ENCODE assay signal across 8 cellular contexts in genomic region chr12:113965951-113966797, GRCh38. TPM values are rescaled to one million over a fixed set of nuclear protein-coding genes. Genes with fewer than 3 reads are reported as not detected.
A peak's percentile ranks its signal among the peaks of the same experiment; 100 is the strongest.
DNase-seq lines count a peak whose midpoint lies in the region; ATAC-seq and TF ChIP-seq lines count a peak whose summit lies in the region.

RBM19 (minus strand) TSS chr12:113966325; CDS start chr12:113966227, 98 bp downstream.

- peak within 1 kb of the TSS; percentile 100 for H3K4me3 Mint-ChIP-seq in WTC11

- WGBS in smooth muscle cell (ENCODE audit: low lambda C conversion rate), result 2% methylated on average over 46 of the region's 46 CpGs

- peak; percentile 76 for TF ChIP-seq POLR2A in GM18951 (IDR thresholded peaks at IDR 0.05; ENCODE audit: extremely low read depth, insufficient read depth, insufficient read length)

- POLR2A ChIA-PET in WTC11 (lab: Charles Lee), result no interaction called here

- peaks cover 2% of the 10 kb centered on the region for H3K36me3 ChIP-seq in smooth muscle cell (ENCODE audit: low read depth)

- peak within 1 kb of the TSS; percentile 96 for H2AFZ ChIP-seq in smooth muscle cell (ENCODE audit: low read depth)

- H3K9me3 ChIP-seq in smooth muscle cell (replicated peaks; ENCODE audit: low read depth), result no peaks in the 10 kb centered on the region

- H3K9me3 Mint-ChIP-seq in WTC11, result no peaks in the 10 kb centered on the region

- DNase-seq in AG09319 (ENCODE audit: extremely low read depth, low read depth), result peak; percentile 94
- DNase-seq in NCI-H226, result peak; percentile 87
- DNase-seq in WTC11 (ENCODE audit: low spot score), result peak; percentile 98
- DNase-seq in cardiac fibroblast (ENCODE audit: low read depth in 2 of 2), result peak; percentile 98
- peak; percentile 100 for DNase-seq in iPS-NIHi7 (ENCODE audit: extremely low spot score)
- peak; percentile 91 for DNase-seq in smooth muscle cell (lab: John Stamatoyannopoulos, UW; ENCODE audit: unreplicated experiment)

- peaks cover 6% of the 10 kb centered on the region for H3K4me1 ChIP-seq in smooth muscle cell (ENCODE audit: low read depth)

- CTCF ChIA-PET in WTC11 (lab: Charles Lee), result interaction anchor here (0.6 to 2.3 kb wide), 24 partner anchors 9 to 671 kb away, joined by 3 to 26 read pairs (median 4); no protein-coding TSS in a partner anchor

- peak within 1 kb of the TSS; percentile 72 to 89 for H3K4me3 ChIP-seq in cardiac fibroblast (replicated peaks in 1 of 2; ENCODE audit: low read depth in 2 of 2, low read length in 2 of 2)
- H3K4me3 ChIP-seq in smooth muscle cell, result peak within 1 kb of the TSS; percentile 60

- H3K36me3 Mint-ChIP-seq in WTC11, result peaks cover 17% of the 10 kb centered on the region

- peak within 1 kb of the TSS; percentile 100 for H3K27ac Mint-ChIP-seq in WTC11

- peak within 1 kb of the TSS; percentile 96 for H3K4me2 ChIP-seq in smooth muscle cell

- H3K27ac ChIP-seq in smooth muscle cell (ENCODE audit: low read depth), result peak within 1 kb of the TSS; percentile 13

- H3K4me1 Mint-ChIP-seq in WTC11, result peaks cover 28% of the 10 kb centered on the region

- peak; percentile 96 for ATAC-seq in HG03196 (IDR thresholded peaks at IDR 0.05; ENCODE audit: unreplicated experiment)
- ATAC-seq in WTC11, result peak; percentile 99

- in situ Hi-C loops in GM18951 (cut with MboI; ENCODE audit: low sequenced_read_pairs, unreplicated experiment), result no loop called here

- no peaks in the 10 kb centered on the region for H3F3A ChIP-seq in smooth muscle cell (ENCODE audit: low read depth)

- H3K27me3 ChIP-seq in smooth muscle cell (ENCODE audit: low read depth), result peaks cover 10% of the 10 kb centered on the region

- H3K79me2 ChIP-seq in smooth muscle cell (ENCODE audit: low read depth), result peaks cover 9% of the 10 kb centered on the region

- H4K20me1 ChIP-seq in smooth muscle cell (ENCODE audit: low read depth), result no peaks in the 10 kb centered on the region

- TF ChIP-seq CTCF in AG09319 (IDR thresholded peaks at IDR 0.05; ENCODE audit: low read depth, low read length) (peak; percentile 97), WTC11 (IDR thresholded peaks at IDR 0.05) (peak; percentile 67), cardiac fibroblast (IDR thresholded peaks at IDR 0.05; ENCODE audit: low read depth, low read length) (peak; percentile 91), smooth muscle cell (IDR thresholded peaks at IDR 0.05; ENCODE audit: borderline replicate concordance, insufficient read depth, poor library complexity, severe bottlenecking) (peak; percentile 84)

- peak within 1 kb of the TSS; percentile 74 for H3K9ac ChIP-seq in smooth muscle cell (ENCODE audit: low read depth)

- H3K27me3 Mint-ChIP-seq in WTC11 (ENCODE audit: low read depth), result peaks cover 11% of the 10 kb centered on the region

TF ChIP-seq in WTC11, 78 proteins besides CTCF, POLR2A, EP300 and RAD21 (continues in another document):
- no peak for TF ChIP-seq TEAD4 (CRISPR knock-in tag; IDR thresholded peaks at IDR 0.05)
- TF ChIP-seq HMGXB4 (CRISPR knock-in tag; IDR thresholded peaks at IDR 0.05), result no peak
- no peak for TF ChIP-seq E2F1 (CRISPR knock-in tag; IDR thresholded peaks at IDR 0.05)
- no peak for TF ChIP-seq SOX15 (CRISPR knock-in tag; IDR thresholded peaks at IDR 0.05)
- peak; percentile 64; the same call in 1 of the 2 replicates for TF ChIP-seq MYBL2 (CRISPR knock-in tag; IDR thresholded peaks at IDR 0.05)
- no peak for TF ChIP-seq PRRX2 (CRISPR knock-in tag; IDR thresholded peaks at IDR 0.05)
- TF ChIP-seq, protein P1, sequence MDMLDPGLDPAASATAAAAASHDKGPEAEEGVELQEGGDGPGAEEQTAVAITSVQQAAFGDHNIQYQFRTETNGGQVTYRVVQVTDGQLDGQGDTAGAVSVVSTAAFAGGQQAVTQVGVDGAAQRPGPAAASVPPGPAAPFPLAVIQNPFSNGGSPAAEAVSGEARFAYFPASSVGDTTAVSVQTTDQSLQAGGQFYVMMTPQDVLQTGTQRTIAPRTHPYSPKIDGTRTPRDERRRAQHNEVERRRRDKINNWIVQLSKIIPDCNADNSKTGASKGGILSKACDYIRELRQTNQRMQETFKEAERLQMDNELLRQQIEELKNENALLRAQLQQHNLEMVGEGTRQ (CRISPR knock-in tag; IDR thresholded peaks at IDR 0.05), result peak; percentile 99
- peak; percentile 99 for TF ChIP-seq USF1 (CRISPR knock-in tag; IDR thresholded peaks at IDR 0.05)
- TF ChIP-seq JAZF1 (CRISPR knock-in tag; IDR thresholded peaks at IDR 0.05), result no peak
- TF ChIP-seq NFYB (CRISPR knock-in tag; conservative IDR thresholded peaks at IDR 0.05; ENCODE audit: low read depth), result no peak
- no peak for TF ChIP-seq PRDM15 (CRISPR knock-in tag; IDR thresholded peaks at IDR 0.05)
- no peak for TF ChIP-seq RELA (CRISPR knock-in tag; IDR thresholded peaks at IDR 0.05; ENCODE audit: borderline replicate concordance)
- peak; percentile 89 for TF ChIP-seq MAX (CRISPR knock-in tag; IDR thresholded peaks at IDR 0.05)
- peak; percentile 72; the same call in 1 of the 2 replicates for TF ChIP-seq FOXP1 (CRISPR knock-in tag; IDR thresholded peaks at IDR 0.05; ENCODE audit: borderline replicate concordance)
- peak; percentile 49; the same call in 1 of the 2 replicates for TF ChIP-seq GABPB1 (CRISPR knock-in tag; IDR thresholded peaks at IDR 0.05)

RNA-seq across cellular contexts. Expression of gene RBM19, which starts in this region (rescaled TPM):
- 41.2 to 60.1 TPM (median 42.0 TPM) in 3 replicates for total RNA-seq in WTC11 (2021)
- 15.9 and 17.2 TPM in 2 replicates for total RNA-seq in smooth muscle cell
- 12.8 and 17.0 TPM in 2 replicates for polyA plus RNA-seq in smooth muscle cell

Comparison
In these comparisons a context has a peak if more than half of its experiments do, and no peak if none do; other contexts are left out.
1. Peak in every context shown above with its lines: DNase-seq, ATAC-seq, H3K4me3 ChIP-seq and H3K27ac ChIP-seq.